10 cellular contexts compared by ENCODE assay signal in the genomic region with DNA sequence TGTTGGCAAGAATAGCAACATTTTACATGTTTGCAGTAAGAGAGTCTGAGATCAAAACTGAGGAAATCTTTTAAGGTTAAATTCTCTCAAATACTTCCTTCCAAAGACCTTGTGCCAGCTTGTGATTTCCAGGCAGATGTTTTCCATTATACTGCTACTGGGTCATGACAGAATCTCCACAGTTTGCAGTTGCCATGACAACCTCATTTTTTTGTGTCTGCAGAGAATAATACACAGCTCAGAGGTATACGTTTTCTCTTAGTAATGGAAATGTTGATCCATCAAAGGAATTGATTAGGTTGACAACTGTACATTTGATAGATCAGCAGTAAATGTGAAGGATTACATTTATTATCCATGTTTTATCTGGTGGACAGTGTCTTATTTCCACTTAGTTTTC. TPM values are rescaled to one million over a fixed set of nuclear protein-coding genes. Genes with fewer than 3 reads are reported as not detected.
DNase-seq lines count a peak whose midpoint lies in the region; ATAC-seq and TF ChIP-seq lines count a peak whose summit lies in the region.
"Had no signal": no experiment of that assay in that cellular context is flagged by ENCODE, and none has a peak within 500 bp of the region (broad histone marks: within the 10 kb centered on the region; RNA-seq: fewer than 3 reads in every experiment).

No MANE protein-coding gene starts in this region.

- H3K36me3 ChIP-seq in naive thymus-derived CD4-positive, alpha-beta T cell (ENCODE audit: control insufficient read depth in 2 of 3, insufficient read depth in 3 of 3, low read length in 3 of 3), result no peaks in the 10 kb centered on the region
- H3K36me3 ChIP-seq: heart left ventricle had no signal

- no peaks in the 10 kb centered on the region for H3K9me3 ChIP-seq in CD4-positive, alpha-beta T cell (ENCODE audit: control insufficient read depth, low read length)
- no peaks in the 10 kb centered on the region for H3K9me3 ChIP-seq in naive thymus-derived CD4-positive, alpha-beta T cell (ENCODE audit: control insufficient read depth in 2 of 3, low read length in 3 of 3)
- H3K9me3 ChIP-seq: heart left ventricle had no signal

- H3K27ac ChIP-seq in CD4-positive, alpha-beta T cell (ENCODE audit: low read depth, low read length), result no peak overlapping the region
- H3K27ac ChIP-seq in naive thymus-derived CD4-positive, alpha-beta T cell (ENCODE audit: low read depth, low read length), result no peak overlapping the region
- H3K27ac ChIP-seq: heart left ventricle had no signal

- no peaks in the 10 kb centered on the region for H3K27me3 ChIP-seq in CD4-positive, alpha-beta T cell (ENCODE audit: control insufficient read depth, insufficient read depth, low read length)
- H3K27me3 ChIP-seq in naive thymus-derived CD4-positive, alpha-beta T cell (ENCODE audit: control insufficient read depth in 2 of 2, insufficient read depth in 2 of 2, low read length in 2 of 2), result no peaks in the 10 kb centered on the region
- H3K27me3 ChIP-seq: heart left ventricle had no signal

- POLR2A ChIA-PET in CD4-positive, alpha-beta T cell (lab: Charles Lee), result interaction anchor here (1.3 kb wide), 1 partner anchor 10 kb away, joined by 4 read pairs; no protein-coding TSS in a partner anchor
- POLR2A ChIA-PET in naive thymus-derived CD4-positive, alpha-beta T cell (lab: Charles Lee), result no interaction called here

- H3K4me3 Mint-ChIP-seq in CD4-positive, alpha-beta T cell, result no peak overlapping the region
- H3K4me3 Mint-ChIP-seq in naive thymus-derived CD4-positive, alpha-beta T cell, result no peak overlapping the region

- H3K9me3 Mint-ChIP-seq in CD4-positive, alpha-beta T cell, result no peaks in the 10 kb centered on the region
- no peaks in the 10 kb centered on the region for H3K9me3 Mint-ChIP-seq in naive thymus-derived CD4-positive, alpha-beta T cell

- CTCF ChIA-PET in CD4-positive, alpha-beta T cell (lab: Charles Lee), result interaction anchor here (1.2 kb wide), 1 partner anchor 15 kb away, joined by 3 read pairs; no protein-coding TSS in a partner anchor
- CTCF ChIA-PET in naive thymus-derived CD4-positive, alpha-beta T cell (lab: Charles Lee), result no interaction called here

- intact Hi-C loops in CD4-positive, alpha-beta T cell (cut with DNase I, micrococcal nuclease), result no loop called here
- intact Hi-C loops in naive thymus-derived CD4-positive, alpha-beta T cell (cut with micrococcal nuclease), result no loop called here

- no peaks in the 10 kb centered on the region for H3K27me3 Mint-ChIP-seq in CD4-positive, alpha-beta T cell
- no peaks in the 10 kb centered on the region for H3K27me3 Mint-ChIP-seq in naive thymus-derived CD4-positive, alpha-beta T cell

- no peak overlapping the region for H3K4me3 ChIP-seq in naive thymus-derived CD4-positive, alpha-beta T cell (ENCODE audit: low read length)
- H3K4me3 ChIP-seq: heart left ventricle had no signal

- DNase-seq in CD4-positive, alpha-beta T cell, result peak in 1 of 10 experiments; percentile 6
- DNase-seq in NAMALWA (ENCODE audit: low spot score), result peak; percentile 28
- DNase-seq in dedifferentiated amniotic fluid mesenchymal stem cell (ENCODE audit: extremely low spot score), result peak; percentile 97
- DNase-seq in naive thymus-derived CD4-positive, alpha-beta T cell, result peak in 6 of 9 donors; percentile 7 to 44 (median 32)
- no peak for DNase-seq in T-helper 2 cell
- DNase-seq in stimulated activated CD4-positive, alpha-beta T cell treated with anti-CD3 and anti-CD28 coated beads, Interleukin-2, amount 100 ng/mL, for 24 hours, result no peak
- DNase-seq: heart left ventricle, small intestine had no signal

- H3K4me1 Mint-ChIP-seq in CD4-positive, alpha-beta T cell (ENCODE audit: low read depth), result peaks cover 35% of the 10 kb centered on the region
- H3K4me1 Mint-ChIP-seq in naive thymus-derived CD4-positive, alpha-beta T cell, result peaks cover 6 to 50% (median 35%) of the 10 kb centered on the region in 7 donors

- no peaks in the 10 kb centered on the region for H3K36me3 Mint-ChIP-seq in CD4-positive, alpha-beta T cell (ENCODE audit: low read depth)
- H3K36me3 Mint-ChIP-seq in naive thymus-derived CD4-positive, alpha-beta T cell, result peaks cover 0 to 2% (median 0%) of the 10 kb centered on the region in 5 donors

- H3K27ac Mint-ChIP-seq in CD4-positive, alpha-beta T cell, result peak overlapping the region; percentile 7
- H3K27ac Mint-ChIP-seq in naive thymus-derived CD4-positive, alpha-beta T cell, result peak overlapping the region in 4 of 9 donors; percentile 45 to 76 (median 58)

- peaks cover 0 to 7% of the 10 kb centered on the region in 2 donors for H3K4me1 ChIP-seq in naive thymus-derived CD4-positive, alpha-beta T cell (ENCODE audit: control insufficient read depth in 2 of 2, insufficient read depth in 2 of 2, low read length in 2 of 2)

- no peak for TF ChIP-seq CTCF in CD4-positive, alpha-beta T cell (IDR thresholded peaks at IDR 0.05)

- peak; percentile 24 for ATAC-seq in CD4-positive, alpha-beta T cell (ENCODE audit: poor library complexity)
- no peak for ATAC-seq in naive thymus-derived CD4-positive, alpha-beta T cell
- ATAC-seq in GM21619 (IDR thresholded peaks at IDR 0.05; ENCODE audit: unreplicated experiment) (no peak), HG02884 (IDR thresholded peaks at IDR 0.05; ENCODE audit: unreplicated experiment) (no peak)
- ATAC-seq: heart left ventricle had no signal

RNA-seq across cellular contexts. Expression of gene CSRNP3, which starts 29.1 kb away (rescaled TPM):
- total RNA-seq in CD4-positive, alpha-beta T cell, result not detected
- not detected for total RNA-seq in naive thymus-derived CD4-positive, alpha-beta T cell
- not detected for polyA plus RNA-seq in naive thymus-derived CD4-positive, alpha-beta T cell

Comparison
In these comparisons a context has a peak if more than half of its experiments do, and no peak if none do; other contexts are left out.
1. DNase-seq: peak in NAMALWA (single experiment), dedifferentiated amniotic fluid mesenchymal stem cell (single experiment) and naive thymus-derived CD4-positive, alpha-beta T cell (6 of 9); none in T-helper 2 cell (0 of 5) and stimulated activated CD4-positive, alpha-beta T cell treated with anti-CD3 and anti-CD28 coated beads, Interleukin-2, amount 100 ng/mL, for 24 hours (0 of 2).